Comparison of ENCODE assay signal across 7 cellular contexts in the genomic region with DNA sequence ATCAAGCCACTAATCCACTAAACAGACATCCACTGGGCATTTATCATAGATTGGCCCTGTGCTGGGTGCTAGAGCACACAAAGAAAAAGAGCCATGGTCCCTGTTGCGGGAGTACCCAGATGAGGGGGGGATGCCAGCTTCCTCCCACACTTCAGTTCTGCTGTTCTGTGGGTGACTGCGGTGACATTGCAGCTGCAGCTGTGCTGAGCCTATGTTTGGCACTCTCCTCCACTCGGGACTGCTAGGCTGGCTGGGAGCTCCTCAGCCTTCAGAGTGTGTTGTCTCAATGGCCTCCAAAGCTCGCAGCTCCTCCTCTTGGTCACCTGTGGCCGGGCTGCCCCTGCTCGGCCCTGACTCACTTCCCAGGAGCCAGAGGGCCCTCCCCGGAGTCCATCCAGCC.
"Had no signal": no experiment of that assay in that cellular context is flagged by ENCODE, and none has a peak within 500 bp of the region (broad histone marks: within the 10 kb centered on the region; RNA-seq: fewer than 3 reads in every experiment).

No MANE protein-coding gene starts in this region.

- H3K27ac ChIP-seq: HL-60 had no signal

- H3K4me3 ChIP-seq: GM23338 had no signal

- DNase-seq: H9, HCEC 1CT, KBM-7 had no signal

- H3K4me3 Mint-ChIP-seq: GM23338, H9, IgD-negative memory B cell had no signal

- H3K9me3 Mint-ChIP-seq: GM23338 had no signal

- ATAC-seq: GM23338, HepG2 had no signal

- H2AFZ ChIP-seq: GM23338 had no signal

- H3K4me2 ChIP-seq: GM23338 had no signal

- H3K4me1 Mint-ChIP-seq: IgD-negative memory B cell had no signal

- H3K27ac Mint-ChIP-seq: GM23338, H9, IgD-negative memory B cell had no signal
